Comparison of ENCODE assay signal across 18 cellular contexts in the genomic region with DNA sequence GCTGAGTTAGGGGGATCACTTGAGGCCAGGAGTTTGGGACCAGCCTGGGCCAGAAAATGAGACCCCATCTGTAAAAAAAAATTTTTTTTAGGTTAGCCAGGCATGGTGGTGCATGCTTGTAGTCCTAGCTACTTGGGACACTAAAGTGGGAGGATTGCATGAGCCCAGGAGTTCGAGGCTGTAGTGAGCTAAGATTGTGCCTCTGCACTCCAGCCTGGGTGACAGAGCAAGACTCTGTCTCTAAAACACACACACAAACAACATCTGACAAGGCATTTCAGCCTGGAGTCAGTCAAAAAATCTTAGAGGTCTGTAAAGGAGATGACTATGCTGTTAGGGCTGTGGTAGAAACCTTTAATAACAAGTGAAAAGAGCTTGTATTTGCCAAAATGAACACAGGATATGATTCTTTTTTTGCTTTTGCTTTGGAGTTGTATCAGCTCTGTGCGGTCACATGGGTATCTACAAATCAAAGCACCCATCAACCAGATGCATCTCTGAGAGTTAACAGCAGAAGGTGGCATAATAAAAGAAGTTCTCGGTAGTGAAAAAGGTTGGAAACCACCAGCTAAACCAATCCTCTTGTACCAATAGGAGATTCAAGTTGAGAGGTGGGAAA. TPM values are rescaled to one million over a fixed set of nuclear protein-coding genes. Genes with fewer than 3 reads are reported as not detected.
DNase-seq lines count a peak whose midpoint lies in the region; ATAC-seq and TF ChIP-seq lines count a peak whose summit lies in the region.
"Had no signal": no experiment of that assay in that cellular context is flagged by ENCODE, and none has a peak within 500 bp of the region (broad histone marks: within the 10 kb centered on the region; RNA-seq: fewer than 3 reads in every experiment).

No MANE protein-coding gene starts in this region.

- H3K36me3 ChIP-seq in KOPT-K1 (ENCODE audit: insufficient read depth, low read length) (peaks cover 60% of the 10 kb centered on the region), neural progenitor cell (no peaks in the 10 kb centered on the region)
- H3K36me3 ChIP-seq: BLaER1, MG63 had no signal

- H3K27ac Mint-ChIP-seq in activated CD8-positive, alpha-beta memory T cell treated with anti-CD3 and anti-CD28 coated beads, Interleukin-2, amount 10 ng/mL, durations not matched to agents 7 days and 5 days = peak overlapping the region; percentile 95
- H3K27ac Mint-ChIP-seq in activated naive CD4-positive, alpha-beta T cell treated with anti-CD3 and anti-CD28 coated beads, Interleukin-2, amount 50 U/mL, for 72 hours = peak overlapping the region; percentile 95 to 98
- H3K27ac Mint-ChIP-seq in neural progenitor cell = no peak overlapping the region
- H3K27ac Mint-ChIP-seq: stimulated activated naive B cell treated with anti-CD40 and anti-IgM and Interleukin-4, amounts not matched to agents 10 μg/mL and 1 μg/mL and 100 μg/mL, for 72 hours; type B pancreatic cell had no signal

- peak overlapping the region; percentile 18 for H3K4me3 Mint-ChIP-seq in activated CD8-positive, alpha-beta memory T cell treated with anti-CD3 and anti-CD28 coated beads, Interleukin-2, amount 10 ng/mL, durations not matched to agents 7 days and 5 days
- no peak overlapping the region for H3K4me3 Mint-ChIP-seq in neural progenitor cell
- H3K4me3 Mint-ChIP-seq: stimulated activated naive B cell treated with anti-CD40 and anti-IgM and Interleukin-4, amounts not matched to agents 10 μg/mL and 1 μg/mL and 100 μg/mL, for 72 hours; type B pancreatic cell had no signal

- no peaks in the 10 kb centered on the region for H3K27me3 ChIP-seq in neural progenitor cell
- H3K27me3 ChIP-seq: gastroesophageal sphincter, MG63, SJSA1 had no signal

- H3F3A ChIP-seq in neural progenitor cell (ENCODE audit: low read depth) = peaks cover under 1% of the 10 kb centered on the region

- H3K9me3 ChIP-seq in KOPT-K1 (ENCODE audit: insufficient read depth, low read length, poor library complexity, severe bottlenecking) (no peaks in the 10 kb centered on the region), neural progenitor cell (ENCODE audit: low read depth) (no peaks in the 10 kb centered on the region)
- H3K9me3 ChIP-seq: A549, gastroesophageal sphincter, MG63, SJSA1 had no signal

- H3K36me3 Mint-ChIP-seq in activated CD8-positive, alpha-beta memory T cell treated with anti-CD3 and anti-CD28 coated beads, Interleukin-2, amount 10 ng/mL, durations not matched to agents 7 days and 5 days = peaks cover 13% of the 10 kb centered on the region
- peaks cover 23 to 49% of the 10 kb centered on the region in 2 donors for H3K36me3 Mint-ChIP-seq in activated naive CD4-positive, alpha-beta T cell treated with anti-CD3 and anti-CD28 coated beads, Interleukin-2, amount 50 U/mL, for 72 hours
- peaks cover 8% of the 10 kb centered on the region for H3K36me3 Mint-ChIP-seq in neural progenitor cell

- no peaks in the 10 kb centered on the region for H3K79me2 ChIP-seq in neural progenitor cell (ENCODE audit: low read depth)

- ATAC-seq in activated CD8-positive, alpha-beta memory T cell treated with anti-CD3 and anti-CD28 coated beads, Interleukin-2, amount 10 ng/mL, durations not matched to agents 7 days and 5 days = peak; percentile 1
- ATAC-seq in activated naive CD4-positive, alpha-beta T cell treated with anti-CD3 and anti-CD28 coated beads, Interleukin-2, amount 50 U/mL, for 72 hours = peak; percentile 15 to 66
- no peak for ATAC-seq in HG02852 (IDR thresholded peaks at IDR 0.05; ENCODE audit: unreplicated experiment)
- ATAC-seq: A549; gastroesophageal sphincter; stimulated activated naive B cell treated with anti-CD40 and anti-IgM and Interleukin-4, amounts not matched to agents 10 μg/mL and 1 μg/mL and 100 μg/mL, for 72 hours had no signal

- no peaks in the 10 kb centered on the region for H3K27me3 Mint-ChIP-seq in activated CD8-positive, alpha-beta memory T cell treated with anti-CD3 and anti-CD28 coated beads, Interleukin-2, amount 10 ng/mL, durations not matched to agents 7 days and 5 days
- H3K27me3 Mint-ChIP-seq in neural progenitor cell (ENCODE audit: insufficient read depth, low read depth) = peaks cover 6% of the 10 kb centered on the region
- H3K27me3 Mint-ChIP-seq: stimulated activated naive B cell treated with anti-CD40 and anti-IgM and Interleukin-4, amounts not matched to agents 10 μg/mL and 1 μg/mL and 100 μg/mL, for 72 hours; type B pancreatic cell had no signal

- CTCF ChIA-PET in activated CD8-positive, alpha-beta memory T cell treated with anti-CD3 and anti-CD28 coated beads, Interleukin-2, amount 10 ng/mL, durations not matched to agents 7 days and 5 days (lab: Charles Lee) = interaction anchor here (0.9 to 2.6 kb wide), 4 partner anchors 11 to 91 kb away, joined by 3 to 9 read pairs (median 4); no protein-coding TSS in a partner anchor

- H3K9ac ChIP-seq in neural progenitor cell = no peak overlapping the region
- H3K9ac ChIP-seq: BLaER1 had no signal

- H2AFZ ChIP-seq in neural progenitor cell (replicated peaks) = peak overlapping the region; percentile 57

- no peaks in the 10 kb centered on the region for H3K9me3 Mint-ChIP-seq in activated CD8-positive, alpha-beta memory T cell treated with anti-CD3 and anti-CD28 coated beads, Interleukin-2, amount 10 ng/mL, durations not matched to agents 7 days and 5 days (ENCODE audit: low read depth)
- H3K9me3 Mint-ChIP-seq in activated naive CD4-positive, alpha-beta T cell treated with anti-CD3 and anti-CD28 coated beads, Interleukin-2, amount 50 U/mL, for 72 hours = no peaks in the 10 kb centered on the region
- peaks cover 3% of the 10 kb centered on the region for H3K9me3 Mint-ChIP-seq in neural progenitor cell
- H3K9me3 Mint-ChIP-seq: stimulated activated naive B cell treated with anti-CD40 and anti-IgM and Interleukin-4, amounts not matched to agents 10 μg/mL and 1 μg/mL and 100 μg/mL, for 72 hours had no signal

- peaks cover 10% of the 10 kb centered on the region for H3K4me1 ChIP-seq in neural progenitor cell

- H3K4me2 ChIP-seq in neural progenitor cell = no peak overlapping the region
- H3K4me2 ChIP-seq: A549, BLaER1 had no signal

- H3K4me3 ChIP-seq in neural progenitor cell = no peak overlapping the region
- H3K4me3 ChIP-seq: A549, BLaER1, gastroesophageal sphincter, MG63, SJSA1 had no signal

- peak overlapping the region; percentile 39 for H3K27ac ChIP-seq in KOPT-K1 (ENCODE audit: low read depth, low read length, poor library complexity, severe bottlenecking)
- no peak overlapping the region for H3K27ac ChIP-seq in neural progenitor cell
- H3K27ac ChIP-seq: A549, BLaER1, gastroesophageal sphincter, SJSA1 had no signal

- DNase-seq in activated CD8-positive, alpha-beta memory T cell treated with anti-CD3 and anti-CD28 coated beads, Interleukin-2, amount 10 ng/mL, durations not matched to agents 7 days and 5 days = no peak
- DNase-seq in activated CD8-positive, alpha-beta memory T cell treated with anti-CD3 and anti-CD28 coated beads for 24 hours = no peak
- no peak for DNase-seq in activated naive CD4-positive, alpha-beta T cell treated with anti-CD3 and anti-CD28 coated beads, Interleukin-2, amount 50 U/mL, for 72 hours (ENCODE audit: low spot score in 2 of 2)
- no peak for DNase-seq in neural progenitor cell (ENCODE audit: low spot score)
- DNase-seq in cerebellum (ENCODE audit: low spot score) = no peak
- DNase-seq in amniotic stem cell (lab: John Stamatoyannopoulos, UW) = no peak
- DNase-seq: DMS153; MG63; stimulated activated CD4-positive, alpha-beta T cell treated with anti-CD3 and anti-CD28 coated beads, Interleukin-12 subunit alpha, Interleukin-12 subunit beta, amount 100 ng/mL, for 4 hours; stimulated activated naive B cell treated with anti-CD40 and anti-IgM and Interleukin-4, amounts not matched to agents 10 μg/mL and 1 μg/mL and 100 μg/mL, for 72 hours; T1000 had no signal

- H4K20me1 ChIP-seq in neural progenitor cell (ENCODE audit: low read depth) = no peaks in the 10 kb centered on the region
- H4K20me1 ChIP-seq: BLaER1 had no signal

- peaks cover 62% of the 10 kb centered on the region for H3K4me1 Mint-ChIP-seq in activated CD8-positive, alpha-beta memory T cell treated with anti-CD3 and anti-CD28 coated beads, Interleukin-2, amount 10 ng/mL, durations not matched to agents 7 days and 5 days
- peaks cover 2% of the 10 kb centered on the region for H3K4me1 Mint-ChIP-seq in neural progenitor cell

- TF ChIP-seq CTCF in neural progenitor cell (IDR thresholded peaks at IDR 0.05) = no peak

RNA-seq across cellular contexts. Expression of gene PSMD5, which starts 3.6 kb away (rescaled TPM):
- total RNA-seq in activated CD8-positive, alpha-beta memory T cell treated with anti-CD3 and anti-CD28 coated beads, Interleukin-2, amount 10 ng/mL, durations not matched to agents 7 days and 5 days = 10 to 100 TPM; 53.6 to 58.9 TPM
- 10 to 100 TPM; 74.9 to 75.2 TPM for total RNA-seq in activated naive CD4-positive, alpha-beta T cell treated with anti-CD3 and anti-CD28 coated beads, Interleukin-2, amount 50 U/mL, for 72 hours
- 4.6 and 8.7 TPM in 2 replicates for total RNA-seq in neural progenitor cell (ENCODE audit: low replicate concordance)
- 25.8 TPM for total RNA-seq in cerebellum

RNA-seq across cellular contexts. Expression of gene PHF19, which starts 30.6 kb away (rescaled TPM):
- total RNA-seq in activated CD8-positive, alpha-beta memory T cell treated with anti-CD3 and anti-CD28 coated beads, Interleukin-2, amount 10 ng/mL, durations not matched to agents 7 days and 5 days = 100 to 1,000 TPM; 246 to 254 TPM
- total RNA-seq in activated naive CD4-positive, alpha-beta T cell treated with anti-CD3 and anti-CD28 coated beads, Interleukin-2, amount 50 U/mL, for 72 hours = 100 to 1,000 TPM; 305 to 312 TPM
- total RNA-seq in neural progenitor cell (ENCODE audit: low replicate concordance) = 27.4 and 45.1 TPM in 2 replicates
- total RNA-seq in cerebellum = 20.5 TPM

RNA-seq across cellular contexts. Expression of gene FBXW2, which starts 53.1 kb away (rescaled TPM):
- 10 to 100 TPM; 82.2 to 88.3 TPM for total RNA-seq in activated CD8-positive, alpha-beta memory T cell treated with anti-CD3 and anti-CD28 coated beads, Interleukin-2, amount 10 ng/mL, durations not matched to agents 7 days and 5 days
- 10 to 100 TPM; 69.9 to 70.2 TPM for total RNA-seq in activated naive CD4-positive, alpha-beta T cell treated with anti-CD3 and anti-CD28 coated beads, Interleukin-2, amount 50 U/mL, for 72 hours
- total RNA-seq in neural progenitor cell (ENCODE audit: low replicate concordance) (31.0 and 32.7 TPM in 2 replicates), cerebellum (51.5 TPM)
